9 cellular contexts compared by ENCODE assay signal in genomic region chr20:31870703-31871601, GRCh38. TPM values are rescaled to one million over a fixed set of nuclear protein-coding genes. Genes with fewer than 3 reads are reported as not detected.
DNase-seq lines count a peak whose midpoint lies in the region; ATAC-seq, FAIRE-seq and TF ChIP-seq lines count a peak whose summit lies in the region.
"Had no signal": no experiment of that assay in that cellular context is flagged by ENCODE, and none has a peak within 500 bp of the region (broad histone marks: within the 10 kb centered on the region; RNA-seq: fewer than 3 reads in every experiment).

No MANE protein-coding gene starts in this region.

- peaks cover 12% of the 10 kb centered on the region; the same call in 2 of the 3 replicates for H3K4me1 ChIP-seq in A549
- H3K4me1 ChIP-seq in naive thymus-derived CD4-positive, alpha-beta T cell (ENCODE audit: control insufficient read depth in 2 of 2, insufficient read depth in 2 of 2, low read length in 2 of 2), result peaks cover 0 to 4% of the 10 kb centered on the region in 2 donors

- FAIRE-seq in A549 (lab: Jason Lieb, UNC), result no peak
- FAIRE-seq in HTR-8/SVneo (lab: Jason Lieb, UNC), result peak; percentile 46

- no peak for TF ChIP-seq EP300 in A549 (IDR thresholded peaks at IDR 0.05)

- peaks cover 41 to 76% (median 42%) of the 10 kb centered on the region in 5 donors for H3K27me3 Mint-ChIP-seq in naive thymus-derived CD4-positive, alpha-beta T cell

- peak overlapping the region; percentile 99 for H3K4me2 ChIP-seq in A549

- no peaks in the 10 kb centered on the region for H3K9me3 ChIP-seq in A549
- H3K9me3 ChIP-seq in naive thymus-derived CD4-positive, alpha-beta T cell (ENCODE audit: control insufficient read depth in 2 of 3, low read length in 3 of 3), result no peaks in the 10 kb centered on the region

- DNase-seq in A549 (ENCODE audit: low read depth in 1 of 2, low spot score in 1 of 2) (no peak), HTR-8/SVneo (ENCODE audit: insufficient read length, low spot score) (peak; percentile 31), mucosa of gallbladder (ENCODE audit: low spot score) (no peak), H4 (ENCODE audit: low spot score) (no peak)
- no peak for DNase-seq in naive thymus-derived CD4-positive, alpha-beta T cell

- WGBS in A549 (ENCODE audit: missing lambda C conversion rate), result 31% methylated on average over 17 of the region's 25 CpGs

- POLR2A ChIA-PET in A549 (lab: Yijun Ruan, JAX), result interaction anchor here (1.3 kb wide), 1 partner anchor 9 kb away, joined by 5 read pairs; no protein-coding TSS in a partner anchor
- POLR2A ChIA-PET in naive thymus-derived CD4-positive, alpha-beta T cell (lab: Charles Lee), result interaction anchor here (0.8 kb wide), 1 partner anchor 26 kb away, joined by 3 read pairs; no protein-coding TSS in a partner anchor

- H3K4me3 ChIP-seq in A549, result peak overlapping the region; percentile 70
- no peak overlapping the region for H3K4me3 ChIP-seq in naive thymus-derived CD4-positive, alpha-beta T cell (ENCODE audit: low read length)

- peaks cover 11 to 23% of the 10 kb centered on the region in 2 donors for H3K27me3 ChIP-seq in naive thymus-derived CD4-positive, alpha-beta T cell (ENCODE audit: control insufficient read depth in 2 of 2, insufficient read depth in 2 of 2, low read length in 2 of 2)

- no peak for TF ChIP-seq CTCF in A549 (IDR thresholded peaks at IDR 0.05)

- H3K4me1 Mint-ChIP-seq in naive thymus-derived CD4-positive, alpha-beta T cell, result peaks cover 10 to 15% (median 13%) of the 10 kb centered on the region in 7 donors

- no peaks in the 10 kb centered on the region for H3K36me3 ChIP-seq in naive thymus-derived CD4-positive, alpha-beta T cell (ENCODE audit: control insufficient read depth in 2 of 3, insufficient read depth in 3 of 3, low read length in 3 of 3)

- peaks cover 0 to 2% (median 0%) of the 10 kb centered on the region in 11 donors for H3K9me3 Mint-ChIP-seq in naive thymus-derived CD4-positive, alpha-beta T cell

- H3K36me3 Mint-ChIP-seq in naive thymus-derived CD4-positive, alpha-beta T cell, result peaks cover 0 to 10% (median 4%) of the 10 kb centered on the region in 5 donors

- TF ChIP-seq RAD21 in A549 (conservative IDR thresholded peaks at IDR 0.05 in 1 of 2, IDR thresholded peaks at IDR 0.05 in 1 of 2), result no peak

- H3K27ac ChIP-seq in A549, result peak overlapping the region; percentile 66 to 90
- H3K27ac ChIP-seq in cingulate gyrus (ENCODE audit: low read depth, low read length), result peak overlapping the region; percentile 84
- H3K27ac ChIP-seq in naive thymus-derived CD4-positive, alpha-beta T cell (ENCODE audit: low read depth, low read length), result no peak overlapping the region

- H3K4me3 Mint-ChIP-seq in naive thymus-derived CD4-positive, alpha-beta T cell, result peak overlapping the region; percentile 69 to 99 (median 84)

- no peak for TF ChIP-seq POLR2A in A549 (IDR thresholded peaks at IDR 0.05; ENCODE audit: low read length)

- no peak; a peak in 2 of 6 replicates for ATAC-seq in A549
- ATAC-seq in naive thymus-derived CD4-positive, alpha-beta T cell, result no peak
- no peak for ATAC-seq in GM19463 (IDR thresholded peaks at IDR 0.05; ENCODE audit: unreplicated experiment)
- no peak for ATAC-seq in HG03571 (IDR thresholded peaks at IDR 0.05; ENCODE audit: unreplicated experiment)

- peak overlapping the region in 1 of 9 donors; percentile 60 for H3K27ac Mint-ChIP-seq in naive thymus-derived CD4-positive, alpha-beta T cell

- intact Hi-C loops in naive thymus-derived CD4-positive, alpha-beta T cell (cut with micrococcal nuclease), result no loop called here

- CTCF ChIA-PET in A549 (lab: Yijun Ruan, JAX), result interaction anchor here (0.9 to 3.9 kb wide), 9 partner anchors 8 to 81 kb away, joined by 3 to 22 read pairs (median 6); partner anchors contain the start of genes FOXS1 and PDRG1
- CTCF ChIA-PET in naive thymus-derived CD4-positive, alpha-beta T cell (lab: Charles Lee), result interaction anchor here (1.0 kb wide), 1 partner anchor 24 kb away, joined by 3 read pairs; no protein-coding TSS in a partner anchor

TF ChIP-seq in A549, 52 proteins besides CTCF, POLR2A, EP300 and RAD21 (continues in another document):
- TF ChIP-seq JUNB (IDR thresholded peaks at IDR 0.05), result no peak
- no peak for TF ChIP-seq GATA3 (IDR thresholded peaks at IDR 0.05; ENCODE audit: borderline replicate concordance)
- no peak for TF ChIP-seq CBX8 (IDR thresholded peaks at IDR 0.05)
- no peak for TF ChIP-seq NFE2L2 (conservative IDR thresholded peaks at IDR 0.05; ENCODE audit: low read length)
- no peak for TF ChIP-seq EHMT2 (IDR thresholded peaks at IDR 0.05; ENCODE audit: low read depth)
- TF ChIP-seq, protein P1, sequence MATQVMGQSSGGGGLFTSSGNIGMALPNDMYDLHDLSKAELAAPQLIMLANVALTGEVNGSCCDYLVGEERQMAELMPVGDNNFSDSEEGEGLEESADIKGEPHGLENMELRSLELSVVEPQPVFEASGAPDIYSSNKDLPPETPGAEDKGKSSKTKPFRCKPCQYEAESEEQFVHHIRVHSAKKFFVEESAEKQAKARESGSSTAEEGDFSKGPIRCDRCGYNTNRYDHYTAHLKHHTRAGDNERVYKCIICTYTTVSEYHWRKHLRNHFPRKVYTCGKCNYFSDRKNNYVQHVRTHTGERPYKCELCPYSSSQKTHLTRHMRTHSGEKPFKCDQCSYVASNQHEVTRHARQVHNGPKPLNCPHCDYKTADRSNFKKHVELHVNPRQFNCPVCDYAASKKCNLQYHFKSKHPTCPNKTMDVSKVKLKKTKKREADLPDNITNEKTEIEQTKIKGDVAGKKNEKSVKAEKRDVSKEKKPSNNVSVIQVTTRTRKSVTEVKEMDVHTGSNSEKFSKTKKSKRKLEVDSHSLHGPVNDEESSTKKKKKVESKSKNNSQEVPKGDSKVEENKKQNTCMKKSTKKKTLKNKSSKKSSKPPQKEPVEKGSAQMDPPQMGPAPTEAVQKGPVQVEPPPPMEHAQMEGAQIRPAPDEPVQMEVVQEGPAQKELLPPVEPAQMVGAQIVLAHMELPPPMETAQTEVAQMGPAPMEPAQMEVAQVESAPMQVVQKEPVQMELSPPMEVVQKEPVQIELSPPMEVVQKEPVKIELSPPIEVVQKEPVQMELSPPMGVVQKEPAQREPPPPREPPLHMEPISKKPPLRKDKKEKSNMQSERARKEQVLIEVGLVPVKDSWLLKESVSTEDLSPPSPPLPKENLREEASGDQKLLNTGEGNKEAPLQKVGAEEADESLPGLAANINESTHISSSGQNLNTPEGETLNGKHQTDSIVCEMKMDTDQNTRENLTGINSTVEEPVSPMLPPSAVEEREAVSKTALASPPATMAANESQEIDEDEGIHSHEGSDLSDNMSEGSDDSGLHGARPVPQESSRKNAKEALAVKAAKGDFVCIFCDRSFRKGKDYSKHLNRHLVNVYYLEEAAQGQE (IDR thresholded peaks at IDR 0.05), result no peak
- TF ChIP-seq MAX (IDR thresholded peaks at IDR 0.05), result no peak
- TF ChIP-seq, protein P2, sequence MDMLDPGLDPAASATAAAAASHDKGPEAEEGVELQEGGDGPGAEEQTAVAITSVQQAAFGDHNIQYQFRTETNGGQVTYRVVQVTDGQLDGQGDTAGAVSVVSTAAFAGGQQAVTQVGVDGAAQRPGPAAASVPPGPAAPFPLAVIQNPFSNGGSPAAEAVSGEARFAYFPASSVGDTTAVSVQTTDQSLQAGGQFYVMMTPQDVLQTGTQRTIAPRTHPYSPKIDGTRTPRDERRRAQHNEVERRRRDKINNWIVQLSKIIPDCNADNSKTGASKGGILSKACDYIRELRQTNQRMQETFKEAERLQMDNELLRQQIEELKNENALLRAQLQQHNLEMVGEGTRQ (IDR thresholded peaks at IDR 0.05), result no peak
- TF ChIP-seq KDM1A (IDR thresholded peaks at IDR 0.05; ENCODE audit: low read depth), result no peak

RNA-seq across cellular contexts. Expression of gene TTLL9, which starts 0.5 kb away (rescaled TPM):
- polyA plus RNA-seq in A549 (2011; rRNA removed) (0.06 and 0.08 TPM in 2 replicates), A549 (2017; fragmentation: RNase III; extraction: RNeasy Plus Mini Kit Qiagen cat#74134 plus additional on column Dnase treatment) (0.04 to 0.24 TPM (median 0.15 TPM) in 3 replicates)
- 0.04 TPM in 2 replicates for polyA plus RNA-seq in A549 (2012; cell fraction: cytosol; rRNA removed)
- polyA plus RNA-seq in A549 (2012; cell fraction: nucleus; rRNA removed), result 0.02 and 0.16 TPM in 2 replicates
- polyA minus RNA-seq in A549 (2011; rRNA and poly(A)+ RNA removed), result 0.12 and 0.63 TPM in 2 replicates
- not detected for total RNA-seq in naive thymus-derived CD4-positive, alpha-beta T cell
- polyA plus RNA-seq in naive thymus-derived CD4-positive, alpha-beta T cell, result not detected
- 0.29 TPM for total RNA-seq in mucosa of gallbladder
- total RNA-seq in H4 (2014; rRNA removed; shearing (Covaris generic)), result 0.27 TPM in 1 of 2 replicates, not detected in the other
- total RNA-seq: myocyte had no signal

RNA-seq across cellular contexts. Expression of gene DUSP15, which starts 0.6 kb away (rescaled TPM):
- 0.46 and 0.53 TPM in 2 replicates for polyA plus RNA-seq in A549 (2011; rRNA removed)
- 0.53 and 1.1 TPM in 2 replicates for polyA plus RNA-seq in A549 (2012; cell fraction: cytosol; rRNA removed)
- 0.76 and 1.00 TPM in 2 replicates for polyA plus RNA-seq in A549 (2012; cell fraction: nucleus; rRNA removed)
- 0.70 to 1.3 TPM (median 0.96 TPM) in 3 replicates for polyA plus RNA-seq in A549 (2017; fragmentation: RNase III; extraction: RNeasy Plus Mini Kit Qiagen cat#74134 plus additional on column Dnase treatment)
- polyA minus RNA-seq in A549 (2011; rRNA and poly(A)+ RNA removed), result 0.29 TPM in 1 of 2 replicates, not detected in the other
- not detected for total RNA-seq in naive thymus-derived CD4-positive, alpha-beta T cell
- not detected for polyA plus RNA-seq in naive thymus-derived CD4-positive, alpha-beta T cell
- total RNA-seq in mucosa of gallbladder, result 2.8 TPM
- total RNA-seq in H4 (2014; rRNA removed; shearing (Covaris generic)), result 7.5 and 9.2 TPM in 2 replicates

RNA-seq across cellular contexts. Expression of gene FOXS1, which starts 25.5 kb away (rescaled TPM):
- polyA plus RNA-seq in A549 (2011; rRNA removed) (1.0 and 1.5 TPM in 2 replicates), A549 (2017; fragmentation: RNase III; extraction: RNeasy Plus Mini Kit Qiagen cat#74134 plus additional on column Dnase treatment) (1.9 to 3.7 TPM (median 3.4 TPM) in 3 replicates)
- 1.5 and 3.0 TPM in 2 replicates for polyA plus RNA-seq in A549 (2012; cell fraction: cytosol; rRNA removed)
- 3.0 and 4.0 TPM in 2 replicates for polyA plus RNA-seq in A549 (2012; cell fraction: nucleus; rRNA removed)
- 0.83 and 1.8 TPM in 2 replicates for polyA minus RNA-seq in A549 (2011; rRNA and poly(A)+ RNA removed)
- total RNA-seq in naive thymus-derived CD4-positive, alpha-beta T cell, result not detected
- not detected for polyA plus RNA-seq in naive thymus-derived CD4-positive, alpha-beta T cell
- 1.6 TPM for total RNA-seq in mucosa of gallbladder
- total RNA-seq in H4 (2014; rRNA removed; shearing (Covaris generic)), result 0.08 TPM in 1 of 2 replicates, not detected in the other

RNA-seq across cellular contexts. Expression of gene MYLK2, which starts 51.8 kb away (rescaled TPM):
- polyA plus RNA-seq in A549 (2011; rRNA removed) (0.09 and 0.20 TPM in 2 replicates), A549 (2017; fragmentation: RNase III; extraction: RNeasy Plus Mini Kit Qiagen cat#74134 plus additional on column Dnase treatment) (0.36 to 0.63 TPM (median 0.51 TPM) in 3 replicates)
- 0.53 and 0.70 TPM in 2 replicates for polyA plus RNA-seq in A549 (2012; cell fraction: cytosol; rRNA removed)
- polyA plus RNA-seq in A549 (2012; cell fraction: nucleus; rRNA removed), result 3.9 and 4.1 TPM in 2 replicates
- 0.21 and 0.34 TPM in 2 replicates for polyA minus RNA-seq in A549 (2011; rRNA and poly(A)+ RNA removed)
- under 1 TPM in 1 of 5 experiments, not detected in 4; 0.58 TPM for total RNA-seq in naive thymus-derived CD4-positive, alpha-beta T cell
- polyA plus RNA-seq in naive thymus-derived CD4-positive, alpha-beta T cell, result not detected
- not detected for total RNA-seq in mucosa of gallbladder
- 0.14 TPM in 1 of 2 replicates, not detected in the other for total RNA-seq in H4 (2014; rRNA removed; shearing (Covaris generic))
